Comparison of ENCODE assay signal across 21 cellular contexts in the genomic region with DNA sequence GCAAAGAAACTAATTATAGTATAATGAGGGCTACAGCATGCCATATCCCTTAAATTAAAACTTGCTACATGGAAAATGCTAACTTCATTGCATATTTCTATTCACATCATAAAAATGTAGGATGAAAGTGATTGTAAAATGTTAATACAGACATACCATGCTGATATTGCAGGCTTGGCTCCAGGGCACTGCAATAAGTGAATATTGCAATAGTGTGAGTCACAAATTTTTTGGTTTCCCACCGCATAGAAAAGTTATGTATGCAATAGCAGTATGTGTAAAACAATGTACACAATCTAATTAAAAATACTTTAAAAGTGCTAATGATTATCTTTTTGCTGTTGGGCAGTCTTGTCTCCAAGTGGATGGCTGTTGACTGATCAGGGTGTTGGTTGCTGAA.
"Had no signal": no experiment of that assay in that cellular context is flagged by ENCODE, and none has a peak within 500 bp of the region (broad histone marks: within the 10 kb centered on the region; RNA-seq: fewer than 3 reads in every experiment).

No MANE protein-coding gene starts in this region.

- H2AFZ ChIP-seq: hepatocyte had no signal

- H3K79me2 ChIP-seq: hepatocyte had no signal

- DNase-seq: effector memory CD8-positive, alpha-beta T cell; foreskin fibroblast; kidney glomerular epithelial cell; natural killer cell; nucleus accumbens; pancreas; right cardiac atrium; small intestine; stimulated activated CD4-positive, alpha-beta T cell treated with anti-CD3 and anti-CD28 coated beads, Interleukin-2, amount 100 ng/mL, for 48 hours; stimulated activated naive CD4-positive, alpha-beta T cell treated with Interleukin-2 at 50 U/mL for 16 hours; upper lobe of left lung; uterus had no signal

- H3K4me1 Mint-ChIP-seq: natural killer cell, neural crest cell had no signal

- FAIRE-seq: colon, islet of Langerhans, pancreas, small intestine had no signal

- H3K4me1 ChIP-seq: esophagus muscularis mucosa, pancreas, upper lobe of left lung, uterus had no signal

- H3K4me3 ChIP-seq: esophagus muscularis mucosa, hepatocyte, pancreas, upper lobe of left lung, uterus had no signal

- H3K4me2 ChIP-seq: hepatocyte had no signal

- H3K27me3 ChIP-seq: esophagus muscularis mucosa, hepatocyte, pancreas, upper lobe of left lung, uterus had no signal

- H3K4me3 Mint-ChIP-seq: dendritic cell treated with granulocyte-macrophage colony-stimulating factor and Interleukin-4, amounts not matched to agents 40 ng/mL and 50 ng/mL, for 4 days; effector memory CD8-positive, alpha-beta T cell; mesothelial cell of epicardium; natural killer cell; neural crest cell had no signal

- H3K27me3 Mint-ChIP-seq: dendritic cell treated with granulocyte-macrophage colony-stimulating factor and Interleukin-4, amounts not matched to agents 40 ng/mL and 50 ng/mL, for 4 days had no signal

- H3K9me3 Mint-ChIP-seq: effector memory CD8-positive, alpha-beta T cell; mesothelial cell of epicardium; neural crest cell had no signal

- H3K36me3 ChIP-seq: esophagus muscularis mucosa, pancreas, upper lobe of left lung, uterus had no signal

- H3K9me3 ChIP-seq: esophagus muscularis mucosa, pancreas, upper lobe of left lung, uterus had no signal

- H3K36me3 Mint-ChIP-seq: mesothelial cell of epicardium, natural killer cell had no signal

- H3K27ac ChIP-seq: epithelial cell of prostate, esophagus muscularis mucosa, hepatocyte, pancreas, upper lobe of left lung, uterus had no signal

- H3K27ac Mint-ChIP-seq: dendritic cell treated with granulocyte-macrophage colony-stimulating factor and Interleukin-4, amounts not matched to agents 40 ng/mL and 50 ng/mL, for 4 days; effector memory CD8-positive, alpha-beta T cell; natural killer cell; progenitor cell of endocrine pancreas had no signal
